Comparison of ENCODE assay signal across 27 cellular contexts in the genomic region with DNA sequence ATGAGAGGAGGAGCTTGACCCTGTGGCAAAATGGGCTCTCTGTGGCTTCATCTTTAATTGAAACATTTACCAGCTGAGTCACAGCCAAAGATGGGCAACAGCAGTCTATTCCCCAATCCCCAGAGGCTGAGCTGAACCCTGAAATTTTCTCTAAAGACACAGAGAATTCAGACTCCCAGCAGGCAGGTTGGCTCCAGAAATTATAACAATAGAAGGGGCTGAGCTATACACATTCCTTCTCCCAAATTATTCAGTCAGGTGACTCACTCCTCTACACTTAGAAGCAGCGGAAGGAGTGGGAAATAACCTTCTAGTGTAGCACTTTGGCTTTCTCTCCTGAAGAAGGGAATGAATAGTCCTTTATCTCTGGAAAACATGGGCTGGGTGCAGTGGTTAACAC.
DNase-seq lines count a peak whose midpoint lies in the region; ATAC-seq, FAIRE-seq and TF ChIP-seq lines count a peak whose summit lies in the region.
"Had no signal": no experiment of that assay in that cellular context is flagged by ENCODE, and none has a peak within 500 bp of the region (broad histone marks: within the 10 kb centered on the region; RNA-seq: fewer than 3 reads in every experiment).

No MANE protein-coding gene starts in this region.

- H3K27ac ChIP-seq in A673 (ENCODE audit: low read depth, low read length, poor library complexity, severe bottlenecking) (no peak overlapping the region), tibial nerve (no peak overlapping the region)
- H3K27ac ChIP-seq: A549, GM23248, KMS-11, lower lobe of right lung, RWPE1, upper lobe of left lung had no signal

- H3K36me3 ChIP-seq in A673 (ENCODE audit: insufficient read depth, low read length, poor library complexity, severe bottlenecking), result no peaks in the 10 kb centered on the region
- H3K36me3 ChIP-seq in bronchial epithelial cell (ENCODE audit: control insufficient read depth, insufficient read depth, low read length), result no peaks in the 10 kb centered on the region
- no peaks in the 10 kb centered on the region for H3K36me3 ChIP-seq in tibial nerve
- H3K36me3 ChIP-seq: lower lobe of right lung, upper lobe of left lung had no signal

- 94 to 96% methylated on average over 1 of the region's 1 CpG for WGBS in tibial nerve, 2 donors

- no peak for FAIRE-seq in bronchial epithelial cell (lab: Jason Lieb, UNC)
- FAIRE-seq: A549, kidney had no signal

- H3K27me3 ChIP-seq in A673 (replicated peaks; ENCODE audit: insufficient read depth, low read depth, low read length, poor library complexity), result no peaks in the 10 kb centered on the region
- H3K27me3 ChIP-seq in bronchial epithelial cell (ENCODE audit: control insufficient read depth, insufficient read depth, low read length), result no peaks in the 10 kb centered on the region
- no peaks in the 10 kb centered on the region for H3K27me3 ChIP-seq in tibial nerve
- H3K27me3 ChIP-seq: upper lobe of left lung had no signal

- intact Hi-C loops in A673 (cut with micrococcal nuclease; ENCODE audit: unreplicated experiment), result no loop called here
- intact Hi-C loops in sciatic nerve (cut with DNase I), result no loop called here

- TF ChIP-seq POLR2A in tibial nerve (IDR thresholded peaks at IDR 0.05), result no peak

- DNase-seq in A673 (ENCODE audit: low spot score) (peak; percentile 7), NCI-H69 (lab: John Stamatoyannopoulos, UW) (peak; percentile 14), bronchial epithelial cell (ENCODE audit: low read depth) (peak; percentile 50), islet precursor cell (peak; percentile 50), tibial nerve (ENCODE audit: low spot score in 2 of 2) (no peak), sciatic nerve (ENCODE audit: low spot score) (no peak), SHP77 (lab: John Stamatoyannopoulos, UW) (no peak)
- DNase-seq in activated CD4-positive, alpha-beta T cell treated with anti-CD3 and anti-CD28 coated beads for 1 hour, result no peak
- DNase-seq: activated CD4-positive, alpha-beta T cell treated with anti-CD3 and anti-CD28 coated beads, Interleukin-2, amount 10 ng/mL, durations not matched to agents 7 days and 5 days; anterior cingulate cortex; DMS53; foreskin melanocyte; GM23248; hypothalamus; kidney; lower lobe of right lung; NCI-H1694; NCI-H2171; NCI-H526 treated with DMSO at 0.1 percent for 48 hours; stimulated activated CD8-positive, alpha-beta memory T cell treated with anti-CD3 and anti-CD28 coated beads, Interleukin-4, amount 100 ng/mL, for 48 hours; upper lobe of left lung had no signal

- TF ChIP-seq CTCF in A673 (conservative IDR thresholded peaks at IDR 0.05; ENCODE audit: low read depth, low read length) (no peak), bronchial epithelial cell (IDR thresholded peaks at IDR 0.05; ENCODE audit: insufficient read depth, low read length, severe bottlenecking) (no peak), tibial nerve (IDR thresholded peaks at IDR 0.05) (no peak)

- H3K4me1 ChIP-seq in A673 (ENCODE audit: insufficient read depth, low read length, poor library complexity, severe bottlenecking) (no peaks in the 10 kb centered on the region), tibial nerve (no peaks in the 10 kb centered on the region)
- H3K4me1 ChIP-seq: A549, lower lobe of right lung, upper lobe of left lung had no signal

- no peak for ATAC-seq in sciatic nerve
- ATAC-seq: A549; activated naive CD4-positive, alpha-beta T cell treated with anti-CD3 and anti-CD28 coated beads, Interleukin-2, amount 50 U/mL, for 72 hours; activated T-helper 17 cell treated with anti-CD3 and anti-CD28 coated beads, Interleukin-2, amount 50 U/mL, for 72 hours; lower lobe of right lung; SK-N-SH treated with all-trans-retinoic acid at 6 μM for 48 hours had no signal

- H3K9me3 ChIP-seq in A673 (ENCODE audit: low read depth, low read length, poor library complexity, severe bottlenecking) (no peaks in the 10 kb centered on the region), tibial nerve (no peaks in the 10 kb centered on the region)
- H3K9me3 ChIP-seq: A549, lower lobe of right lung, upper lobe of left lung had no signal

- H3K4me3 ChIP-seq in A673 (ENCODE audit: low read depth, low read length, poor library complexity, severe bottlenecking) (no peak overlapping the region), bronchial epithelial cell (ENCODE audit: low read depth, low read length) (no peak overlapping the region), tibial nerve (no peak overlapping the region)
- H3K4me3 ChIP-seq: A549, GM23248, lower lobe of right lung, upper lobe of left lung had no signal

- CTCF ChIA-PET in A673 (lab: Charles Lee), result no interaction called here

- POLR2A ChIA-PET in A673 (lab: Charles Lee; ENCODE audit: low non-redundant PET), result no interaction called here

- no peak for TF ChIP-seq EP300 in tibial nerve (IDR thresholded peaks at IDR 0.05)

- no TSS peak for BruUV-seq in A673 (replicated peaks; lab: Mats Ljungman, UMichigan)

Comparison
In these comparisons a context has a peak if more than half of its experiments do, and no peak if none do; other contexts are left out.
1. DNase-seq: peak in A673 (single experiment), NCI-H69 (single experiment), bronchial epithelial cell (single experiment) and islet precursor cell (single experiment); none in tibial nerve (0 of 2), sciatic nerve (single experiment), activated CD4-positive, alpha-beta T cell treated with anti-CD3 and anti-CD28 coated beads for 1 hour (single experiment) and SHP77 (0 of 2).